Comparison of ENCODE assay signal across 26 cellular contexts in genomic region chr19:30174791-30175190, GRCh38.
"Had no signal": no experiment of that assay in that cellular context is flagged by ENCODE, and none has a peak within 500 bp of the region (broad histone marks: within the 10 kb centered on the region; RNA-seq: fewer than 3 reads in every experiment).

No MANE protein-coding gene starts in this region.

- H3K4me1 ChIP-seq: left lung, lower lobe of right lung, right atrium auricular region, right lobe of liver, stomach, testis, thyroid gland, upper lobe of left lung had no signal

- H3K27me3 ChIP-seq: neural progenitor cell, neutrophil, ovary, right atrium auricular region, right lobe of liver, testis, thyroid gland, transverse colon, upper lobe of left lung had no signal

- H3K9me3 ChIP-seq: lower lobe of right lung, neutrophil, right lobe of liver, testis, thyroid gland, transverse colon had no signal

- DNase-seq: hypothalamus; immature natural killer cell; kidney; left colon; left lung; lower lobe of right lung; mammary epithelial cell; mesenchymal stem cell; naive B cell; natural killer cell; nephron progenitor cell; ovary; right lobe of liver; stimulated activated CD4-positive, alpha-beta T cell treated with anti-CD3 and anti-CD28 coated beads, Interleukin-2, amount 100 ng/mL, for 24 hours; stimulated activated CD4-positive, alpha-beta T cell treated with anti-CD3 and anti-CD28 coated beads, Interleukin-4, amount 100 ng/mL, for 1 hour; stimulated activated naive B cell treated with anti-CD40 and anti-IgM and Interleukin-4, amounts not matched to agents 10 μg/mL and 1 μg/mL and 100 μg/mL, for 72 hours; stimulated activated naive CD8-positive, alpha-beta T cell treated with anti-CD3 and anti-CD28 coated beads, Interleukin-15, Interleukin-2, amounts not matched to agents 100 U/mL and 50 U/mL, for 24 hours; stomach; testis; thyroid gland; transverse colon; upper lobe of left lung had no signal

- ATAC-seq: left lung; lower lobe of right lung; natural killer cell; right lobe of liver; stimulated activated naive B cell treated with anti-CD40 and anti-IgM and Interleukin-4, amounts not matched to agents 10 μg/mL and 1 μg/mL and 100 μg/mL, for 72 hours; stimulated activated naive CD8-positive, alpha-beta T cell treated with anti-CD3 and anti-CD28 coated beads, Interleukin-15, Interleukin-2, amounts not matched to agents 100 U/mL and 50 U/mL, for 24 hours had no signal

- H3K27ac ChIP-seq: left lung, lower lobe of right lung, neural progenitor cell, neutrophil, ovary, right atrium auricular region, right lobe of liver, stomach, testis, thyroid gland, upper lobe of left lung had no signal

- H3K36me3 ChIP-seq: left lung, lower lobe of right lung, neural progenitor cell, neutrophil, ovary, right atrium auricular region, right lobe of liver, stomach, thyroid gland, transverse colon, upper lobe of left lung had no signal

- H3K4me3 ChIP-seq: left lung, lower lobe of right lung, neural progenitor cell, ovary, right atrium auricular region, right lobe of liver, smooth muscle cell, stomach, testis, thyroid gland, transverse colon, upper lobe of left lung had no signal
